In genomic region chr21:21203822-21204339, GRCh38 we compare ENCODE assay signal across 29 cellular contexts.
"Had no signal": no experiment of that assay in that cellular context is flagged by ENCODE, and none has a peak within 500 bp of the region (broad histone marks: within the 10 kb centered on the region; RNA-seq: fewer than 3 reads in every experiment).

No MANE protein-coding gene starts in this region.

- H3K36me3 ChIP-seq: stomach, suprapubic skin, thoracic aorta, thyroid gland, tibial artery, tibial nerve, transverse colon, upper lobe of left lung, upper lobe of right lung, uterus, vagina had no signal

- DNase-seq: stimulated activated CD4-positive, alpha-beta T cell treated with anti-CD3 and anti-CD28 coated beads, Interleukin-2, amount 100 ng/mL, for 48 hours; stimulated activated CD4-positive, alpha-beta T cell treated with anti-CD3 and anti-CD28 coated beads, Interleukin-4, amount 100 ng/mL, for 1 hour; stimulated activated CD4-positive, alpha-beta T cell treated with anti-CD3 and anti-CD28 coated beads, Interleukin-4, amount 100 ng/mL, for 24 hours; stimulated activated CD4-positive, alpha-beta T cell treated with anti-CD3 and anti-CD28 coated beads, Interleukin-4, amount 100 ng/mL, for 4 hours; stimulated activated CD8-positive, alpha-beta memory T cell treated with anti-CD3 and anti-CD28 coated beads, Interleukin-4, amount 100 ng/mL, for 48 hours; stimulated activated naive B cell treated with anti-CD40 and anti-IgM and Interleukin-4, amounts not matched to agents 10 μg/mL and 1 μg/mL and 100 μg/mL, for 72 hours; stimulated activated naive CD4-positive, alpha-beta T cell; stimulated activated naive CD4-positive, alpha-beta T cell treated with Interleukin-2 at 50 U/mL for 16 hours; stimulated activated naive CD8-positive, alpha-beta T cell treated with anti-CD3 and anti-CD28 coated beads, Interleukin-15, amount 100 ng/mL, for 72 hours; stimulated activated naive CD8-positive, alpha-beta T cell treated with anti-CD3 and anti-CD28 coated beads, Interleukin-15, Interleukin-2, amounts not matched to agents 100 U/mL and 50 U/mL, for 24 hours; stomach; substantia nigra; testis; thyroid gland; tibial artery; transverse colon; trophoblast cell; upper lobe of left lung; upper lobe of right lung; uterus had no signal

- H3K4me3 Mint-ChIP-seq: stimulated activated effector memory CD8-positive, alpha-beta T cell treated with anti-CD3 and anti-CD28 coated beads, Interleukin-12 subunit alpha, Interleukin-12 subunit beta, amount 100 ng/mL, for 72 hours; stimulated activated memory B cell treated with anti-CD40 and anti-IgM and Interleukin-4, amounts not matched to agents 10 μg/mL and 1 μg/mL and 100 μg/mL, for 72 hours; stimulated activated naive B cell treated with anti-CD40 and anti-IgM and Interleukin-4, amounts not matched to agents 10 μg/mL and 1 μg/mL and 100 μg/mL, for 72 hours; stimulated activated naive CD8-positive, alpha-beta T cell treated with anti-CD3 and anti-CD28 coated beads, Interleukin-15, amount 100 ng/mL, for 72 hours; stimulated activated naive CD8-positive, alpha-beta T cell treated with anti-CD3 and anti-CD28 coated beads, Interleukin-15, Interleukin-2, amounts not matched to agents 100 ng/mL and 50 ng/mL, for 24 hours; type B pancreatic cell had no signal

- H3K4me3 ChIP-seq: stomach, suprapubic skin, testis, thoracic aorta, thyroid gland, tibial artery, tibial nerve, transverse colon, upper lobe of left lung, upper lobe of right lung, uterus, vagina had no signal

- H3K27ac ChIP-seq: stomach, suprapubic skin, testis, thoracic aorta, thyroid gland, tibial artery, tibial nerve, transverse colon, upper lobe of left lung, upper lobe of right lung, uterus, vagina had no signal

- H3K36me3 Mint-ChIP-seq: stimulated activated effector memory CD8-positive, alpha-beta T cell treated with anti-CD3 and anti-CD28 coated beads, Interleukin-12 subunit alpha, Interleukin-12 subunit beta, amount 100 ng/mL, for 72 hours; stimulated activated memory B cell treated with anti-CD40 and anti-IgM and Interleukin-4, amounts not matched to agents 10 μg/mL and 1 μg/mL and 100 μg/mL, for 72 hours; stimulated activated naive B cell treated with anti-CD40 and anti-IgM and Interleukin-4, amounts not matched to agents 10 μg/mL and 1 μg/mL and 100 μg/mL, for 72 hours; type B pancreatic cell had no signal

- H3K9me3 Mint-ChIP-seq: stimulated activated effector memory CD8-positive, alpha-beta T cell treated with anti-CD3 and anti-CD28 coated beads, Interleukin-12 subunit alpha, Interleukin-12 subunit beta, amount 100 ng/mL, for 72 hours; stimulated activated memory B cell treated with anti-CD40 and anti-IgM and Interleukin-4, amounts not matched to agents 10 μg/mL and 1 μg/mL and 100 μg/mL, for 72 hours; stimulated activated naive B cell treated with anti-CD40 and anti-IgM and Interleukin-4, amounts not matched to agents 10 μg/mL and 1 μg/mL and 100 μg/mL, for 72 hours; stimulated activated naive CD8-positive, alpha-beta T cell treated with anti-CD3 and anti-CD28 coated beads, Interleukin-15, amount 100 ng/mL, for 72 hours; stimulated activated naive CD8-positive, alpha-beta T cell treated with anti-CD3 and anti-CD28 coated beads, Interleukin-15, Interleukin-2, amounts not matched to agents 100 ng/mL and 50 ng/mL, for 24 hours; type B pancreatic cell had no signal

- H3K27me3 ChIP-seq: stomach, suprapubic skin, testis, thyroid gland, tibial artery, tibial nerve, transverse colon, upper lobe of left lung, upper lobe of right lung, uterus, vagina had no signal

- H3K27me3 Mint-ChIP-seq: stimulated activated memory B cell treated with anti-CD40 and anti-IgM and Interleukin-4, amounts not matched to agents 10 μg/mL and 1 μg/mL and 100 μg/mL, for 72 hours; stimulated activated naive B cell treated with anti-CD40 and anti-IgM and Interleukin-4, amounts not matched to agents 10 μg/mL and 1 μg/mL and 100 μg/mL, for 72 hours; stimulated activated naive CD8-positive, alpha-beta T cell treated with anti-CD3 and anti-CD28 coated beads, Interleukin-15, amount 100 ng/mL, for 72 hours; stimulated activated naive CD8-positive, alpha-beta T cell treated with anti-CD3 and anti-CD28 coated beads, Interleukin-15, Interleukin-2, amounts not matched to agents 100 ng/mL and 50 ng/mL, for 24 hours; type B pancreatic cell had no signal

- H3K27ac Mint-ChIP-seq: stimulated activated effector memory CD8-positive, alpha-beta T cell treated with anti-CD3 and anti-CD28 coated beads, Interleukin-12 subunit alpha, Interleukin-12 subunit beta, amount 100 ng/mL, for 72 hours; stimulated activated memory B cell treated with anti-CD40 and anti-IgM and Interleukin-4, amounts not matched to agents 10 μg/mL and 1 μg/mL and 100 μg/mL, for 72 hours; stimulated activated naive B cell treated with anti-CD40 and anti-IgM and Interleukin-4, amounts not matched to agents 10 μg/mL and 1 μg/mL and 100 μg/mL, for 72 hours; stimulated activated naive CD8-positive, alpha-beta T cell treated with anti-CD3 and anti-CD28 coated beads, Interleukin-15, amount 100 ng/mL, for 72 hours; stimulated activated naive CD8-positive, alpha-beta T cell treated with anti-CD3 and anti-CD28 coated beads, Interleukin-15, Interleukin-2, amounts not matched to agents 100 ng/mL and 50 ng/mL, for 24 hours; type B pancreatic cell had no signal

- H3K4me1 ChIP-seq: stomach, testis, thyroid gland, upper lobe of left lung, upper lobe of right lung, uterus, vagina had no signal

- H3K9me3 ChIP-seq: stomach, suprapubic skin, testis, thoracic aorta, thyroid gland, tibial artery, tibial nerve, transverse colon, upper lobe of left lung, upper lobe of right lung, uterus, vagina had no signal

- ATAC-seq: stimulated activated effector memory CD8-positive, alpha-beta T cell treated with anti-CD3 and anti-CD28 coated beads, Interleukin-12 subunit alpha, Interleukin-12 subunit beta, amount 100 ng/mL, for 72 hours; stimulated activated memory B cell treated with anti-CD40 and anti-IgM and Interleukin-4, amounts not matched to agents 10 μg/mL and 1 μg/mL and 100 μg/mL, for 72 hours; stimulated activated naive B cell treated with anti-CD40 and anti-IgM and Interleukin-4, amounts not matched to agents 10 μg/mL and 1 μg/mL and 100 μg/mL, for 72 hours; stimulated activated naive CD8-positive, alpha-beta T cell treated with anti-CD3 and anti-CD28 coated beads, Interleukin-15, amount 100 ng/mL, for 72 hours; stimulated activated naive CD8-positive, alpha-beta T cell treated with anti-CD3 and anti-CD28 coated beads, Interleukin-15, Interleukin-2, amounts not matched to agents 100 U/mL and 50 U/mL, for 24 hours; upper lobe of right lung had no signal

- H3K4me1 Mint-ChIP-seq: stimulated activated effector memory CD8-positive, alpha-beta T cell treated with anti-CD3 and anti-CD28 coated beads, Interleukin-12 subunit alpha, Interleukin-12 subunit beta, amount 100 ng/mL, for 72 hours; stimulated activated memory B cell treated with anti-CD40 and anti-IgM and Interleukin-4, amounts not matched to agents 10 μg/mL and 1 μg/mL and 100 μg/mL, for 72 hours had no signal

- FAIRE-seq: urothelium cell line had no signal
